ENCODE assay signal across 16 cellular contexts in the genomic region with DNA sequence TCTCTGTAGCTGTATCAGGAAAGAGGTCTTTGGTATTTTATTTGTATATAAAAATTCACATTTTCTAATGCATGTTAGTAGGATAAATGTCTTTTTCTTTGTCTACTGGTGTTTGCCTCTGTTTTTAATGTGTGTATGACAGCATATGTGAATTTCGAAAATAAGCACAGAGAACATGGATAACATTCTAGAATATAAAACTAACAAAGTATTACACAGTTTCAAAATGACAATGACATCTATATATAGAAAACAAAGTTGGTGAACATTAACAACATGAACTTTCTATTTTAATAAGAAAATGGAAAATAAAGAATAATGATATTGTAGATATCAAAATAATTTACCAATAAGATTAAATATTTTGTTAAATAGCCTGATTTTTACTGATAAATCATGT.
DNase-seq lines count a peak whose midpoint lies in the region; ATAC-seq and FAIRE-seq lines count a peak whose summit lies in the region.
"Had no signal": no experiment of that assay in that cellular context is flagged by ENCODE, and none has a peak within 500 bp of the region (broad histone marks: within the 10 kb centered on the region; RNA-seq: fewer than 3 reads in every experiment).

No MANE protein-coding gene starts in this region.

- ATAC-seq in GM21381 (IDR thresholded peaks at IDR 0.05; ENCODE audit: unreplicated experiment) (peak; percentile 37), HG02938 (IDR thresholded peaks at IDR 0.05; ENCODE audit: unreplicated experiment) (peak; percentile 40), HG03520 (IDR thresholded peaks at IDR 0.05; ENCODE audit: unreplicated experiment) (peak; percentile 32)
- ATAC-seq: activated T-cell treated with anti-CD3 and anti-CD28 coated beads, Interleukin-2, amount 50 U/mL, for 4 hours; stimulated activated naive CD8-positive, alpha-beta T cell treated with anti-CD3 and anti-CD28 coated beads, Interleukin-15, Interleukin-2, amounts not matched to agents 100 U/mL and 50 U/mL, for 24 hours had no signal

- peak; percentile 62 for FAIRE-seq in GM18507 (lab: Jason Lieb, UNC)

- DNase-seq in GM18507 (ENCODE audit: extremely low spot score, insufficient read length, low read depth) = no peak
- no peak for DNase-seq in HK-2 (ENCODE audit: unreplicated experiment)
- no peak for DNase-seq in HUDEP-2 (lab: John Stamatoyannopoulos, UW; ENCODE audit: unreplicated experiment in 76 of 76)
- DNase-seq in iPS-NIHi7 (ENCODE audit: extremely low spot score) = no peak
- DNase-seq in germinal center (ENCODE audit: low spot score) = no peak
- DNase-seq: activated CD4-positive, CD25-positive, alpha-beta regulatory T cell treated with anti-CD3 and anti-CD28 coated beads, Interleukin-2, amount 50 U/mL, for 72 hours; activated T-cell treated with anti-CD3 and anti-CD28 coated beads, Interleukin-2, amount 50 U/mL, for 4 hours; anterior cingulate cortex; DMS79 treated with DMSO at 0.1 percent for 48 hours; dorsolateral prefrontal cortex; NCI-H2107; stimulated activated CD4-positive, alpha-beta T cell treated with anti-CD3 and anti-CD28 coated beads, Interleukin-4, amount 100 ng/mL, for 4 hours; stimulated activated naive CD8-positive, alpha-beta T cell treated with anti-CD3 and anti-CD28 coated beads, Interleukin-15, Interleukin-2, amounts not matched to agents 100 U/mL and 50 U/mL, for 24 hours had no signal
